ENCODE assay signal across 16 cellular contexts in genomic region chr9:126687868-126688503, GRCh38.
DNase-seq lines count a peak whose midpoint lies in the region; ATAC-seq and TF ChIP-seq lines count a peak whose summit lies in the region.
"Had no signal": no experiment of that assay in that cellular context is flagged by ENCODE, and none has a peak within 500 bp of the region (broad histone marks: within the 10 kb centered on the region; RNA-seq: fewer than 3 reads in every experiment).

No MANE protein-coding gene starts in this region.

- DNase-seq in left ventricle myocardium superior, result peak; percentile 20
- no peak for DNase-seq in cardiac septum (ENCODE audit: low spot score)
- DNase-seq in NCI-H2227 treated with DMSO at 0.1 percent for 48 hours (lab: John Stamatoyannopoulos, UW), result peak; percentile 18
- DNase-seq in glutamatergic neuron, result no peak
- peak; percentile 58 for DNase-seq in retina
- DNase-seq in natural killer cell treated with Interleukin-12 subunit alpha and Interleukin-12 subunit beta and Interleukin-15 and Interleukin-18, amount 100 ng/mL, for 72 hours (ENCODE audit: low spot score), result no peak
- DNase-seq: Caco-2; CD4-positive, CD25-positive, alpha-beta regulatory T cell; CD8-positive, alpha-beta T cell; DMS153; DND-41; GOT3; HCEC 1CT had no signal

- H3K9me3 Mint-ChIP-seq in glutamatergic neuron (ENCODE audit: unreplicated experiment), result peaks cover 7% of the 10 kb centered on the region
- H3K9me3 Mint-ChIP-seq in natural killer cell treated with Interleukin-12 subunit alpha and Interleukin-12 subunit beta and Interleukin-15 and Interleukin-18, amount 100 ng/mL, for 72 hours, result no peaks in the 10 kb centered on the region
- H3K9me3 Mint-ChIP-seq: CD8-positive, alpha-beta T cell had no signal

- peak; percentile 11 for TF ChIP-seq CTCF in glutamatergic neuron (IDR thresholded peaks at IDR 0.05; ENCODE audit: partially characterized antibody, unreplicated experiment)

- peaks cover 28% of the 10 kb centered on the region for H3K27me3 Mint-ChIP-seq in glutamatergic neuron (ENCODE audit: unreplicated experiment)
- peaks cover 41 to 46% of the 10 kb centered on the region in 2 donors for H3K27me3 Mint-ChIP-seq in natural killer cell treated with Interleukin-12 subunit alpha and Interleukin-12 subunit beta and Interleukin-15 and Interleukin-18, amount 100 ng/mL, for 72 hours

- H3K4me1 Mint-ChIP-seq in glutamatergic neuron (ENCODE audit: low read depth, unreplicated experiment), result no peaks in the 10 kb centered on the region
- peaks cover 0 to 6% of the 10 kb centered on the region in 2 donors for H3K4me1 Mint-ChIP-seq in natural killer cell treated with Interleukin-12 subunit alpha and Interleukin-12 subunit beta and Interleukin-15 and Interleukin-18, amount 100 ng/mL, for 72 hours (ENCODE audit: low read depth in 2 of 2)

- intact Hi-C loops in left ventricle myocardium superior (cut with micrococcal nuclease) (no loop called here), cardiac septum (cut with DNase I) (no loop called here)

- no peak overlapping the region for H3K4me3 Mint-ChIP-seq in glutamatergic neuron (ENCODE audit: unreplicated experiment)
- H3K4me3 Mint-ChIP-seq in natural killer cell treated with Interleukin-12 subunit alpha and Interleukin-12 subunit beta and Interleukin-15 and Interleukin-18, amount 100 ng/mL, for 72 hours, result no peak overlapping the region
- H3K4me3 Mint-ChIP-seq: B cell; CD4-positive, CD25-positive, alpha-beta regulatory T cell; CD8-positive, alpha-beta T cell had no signal

- ATAC-seq in left ventricle myocardium superior (no peak), HG02678 (IDR thresholded peaks at IDR 0.05; ENCODE audit: unreplicated experiment) (no peak), HG03457 (IDR thresholded peaks at IDR 0.05; ENCODE audit: unreplicated experiment) (no peak)
- ATAC-seq in natural killer cell treated with Interleukin-12 subunit alpha and Interleukin-12 subunit beta and Interleukin-15 and Interleukin-18, amount 100 ng/mL, for 72 hours, result no peak
- ATAC-seq: CD8-positive, alpha-beta T cell had no signal

- peaks cover 12% of the 10 kb centered on the region for H3K36me3 Mint-ChIP-seq in glutamatergic neuron (ENCODE audit: unreplicated experiment)
- H3K36me3 Mint-ChIP-seq in natural killer cell treated with Interleukin-12 subunit alpha and Interleukin-12 subunit beta and Interleukin-15 and Interleukin-18, amount 100 ng/mL, for 72 hours, result no peaks in the 10 kb centered on the region
- H3K36me3 Mint-ChIP-seq: CD4-positive, CD25-positive, alpha-beta regulatory T cell; CD8-positive, alpha-beta T cell had no signal

- no peak overlapping the region for H3K27ac Mint-ChIP-seq in glutamatergic neuron (ENCODE audit: unreplicated experiment)
- no peak overlapping the region for H3K27ac Mint-ChIP-seq in natural killer cell treated with Interleukin-12 subunit alpha and Interleukin-12 subunit beta and Interleukin-15 and Interleukin-18, amount 100 ng/mL, for 72 hours
- H3K27ac Mint-ChIP-seq: B cell; CD4-positive, CD25-positive, alpha-beta regulatory T cell; CD8-positive, alpha-beta T cell had no signal

Comparison
In these comparisons a context has a peak if more than half of its experiments do, and no peak if none do; other contexts are left out.
1. DNase-seq: peak in left ventricle myocardium superior (single experiment), NCI-H2227 treated with DMSO at 0.1 percent for 48 hours (single experiment) and retina (single experiment); none in cardiac septum (single experiment), glutamatergic neuron (single experiment) and natural killer cell treated with Interleukin-12 subunit alpha and Interleukin-12 subunit beta and Interleukin-15 and Interleukin-18, amount 100 ng/mL, for 72 hours (single experiment).